Comparison of ENCODE assay signal across 28 cellular contexts in genomic region chr7:25143763-25144162, GRCh38. TPM values are rescaled to one million over a fixed set of nuclear protein-coding genes. Genes with fewer than 3 reads are reported as not detected.
DNase-seq lines count a peak whose midpoint lies in the region; ATAC-seq, FAIRE-seq and TF ChIP-seq lines count a peak whose summit lies in the region.
"Had no signal": no experiment of that assay in that cellular context is flagged by ENCODE, and none has a peak within 500 bp of the region (broad histone marks: within the 10 kb centered on the region; RNA-seq: fewer than 3 reads in every experiment).

No MANE protein-coding gene starts in this region.

- TF ChIP-seq EP300 in K562 (IDR thresholded peaks at IDR 0.05; ENCODE audit: low read length): no peak

- H3K9ac ChIP-seq in K562 (ENCODE audit: insufficient read depth in 1 of 2, low read depth in 2 of 2, low read length in 2 of 2): no peak overlapping the region
- H3K9ac ChIP-seq: BLaER1; BLaER1 treated with 17β-estradiol and CSF1 and Interleukin-3, amounts not matched to agents 10 nM and 100 nM had no signal

- no peaks in the 10 kb centered on the region for H4K20me1 ChIP-seq in K562 (replicated peaks; ENCODE audit: control insufficient read depth, insufficient read depth, low read length)
- H4K20me1 ChIP-seq: BLaER1; BLaER1 treated with 17β-estradiol and CSF1 and Interleukin-3, amounts not matched to agents 10 nM and 100 nM had no signal

- no peak overlapping the region for H3K4me3 ChIP-seq in K562
- H3K4me3 ChIP-seq: A549; BLaER1; BLaER1 treated with 17β-estradiol and CSF1 and Interleukin-3, amounts not matched to agents 10 nM and 100 nM had no signal

- H3K27ac ChIP-seq in K562 (ENCODE audit: extremely low read depth, low read depth, low read length): no peak overlapping the region
- H3K27ac ChIP-seq: 22Rv1; A549; BLaER1; BLaER1 treated with 17β-estradiol and CSF1 and Interleukin-3, amounts not matched to agents 10 nM and 100 nM; C4-2B had no signal

- POLR2A ChIA-PET in K562 (lab: Yijun Ruan, JAX): interaction anchor here (1.6 kb wide), 1 partner anchor 19 kb away, joined by 4 read pairs; no protein-coding TSS in a partner anchor

- H3K36me3 ChIP-seq in K562 (ENCODE audit: control insufficient read depth, insufficient read depth, low read length): no peaks in the 10 kb centered on the region
- H3K36me3 ChIP-seq: BE2C, BLaER1 had no signal

- TF ChIP-seq CTCF in K562 (IDR thresholded peaks at IDR 0.05 in 2 of 3, conservative IDR thresholded peaks at IDR 0.05 in 1 of 3; ENCODE audit: insufficient read depth in 2 of 3, low read depth in 1 of 3, low read length in 3 of 3) (no peak), D721Med (IDR thresholded peaks at IDR 0.05; ENCODE audit: insufficient read depth, missing control alignments) (no peak)

- H3K27me3 ChIP-seq in K562 (ENCODE audit: control insufficient read depth in 2 of 2, insufficient read depth in 2 of 2, low read length in 2 of 2): no peaks in the 10 kb centered on the region
- H3K27me3 ChIP-seq: BE2C; BLaER1; BLaER1 treated with 17β-estradiol and CSF1 and Interleukin-3, amounts not matched to agents 10 nM and 100 nM had no signal

- ATAC-seq in K562: no peak
- ATAC-seq: A549; CD8-positive, alpha-beta T cell had no signal

- intact Hi-C loops in K562 (cut with micrococcal nuclease): no loop called here

- no peak for TF ChIP-seq RAD21 in K562 (CRISPR knock-in tag; conservative IDR thresholded peaks at IDR 0.05 in 1 of 2, IDR thresholded peaks at IDR 0.05 in 1 of 2)

- BruUV-seq in K562 (replicated peaks; lab: Mats Ljungman, UMichigan): no TSS peak

- no peaks in the 10 kb centered on the region for H3K4me1 ChIP-seq in K562 (replicated peaks in 1 of 2; ENCODE audit: control insufficient read depth in 2 of 2, insufficient read depth in 2 of 2, low read length in 2 of 2)
- H3K4me1 ChIP-seq: A549; BE2C; BLaER1; BLaER1 treated with 17β-estradiol and CSF1 and Interleukin-3, amounts not matched to agents 10 nM and 100 nM had no signal

- CTCF ChIA-PET in K562 (lab: Yijun Ruan, JAX; ENCODE audit: low intra/inter-chr PET ratio): no interaction called here

- no peak for TF ChIP-seq POLR2A in K562 (conservative IDR thresholded peaks at IDR 0.05)

- DNase-seq in K562 (ENCODE audit: extremely low read depth in 1 of 4, low spot score in 3 of 4): no peak
- no peak for DNase-seq in D721Med (ENCODE audit: insufficient read length, low spot score)
- DNase-seq: 8988T; ACHN; AML-193; BE2C; C1 segment of cervical spinal cord; Caco-2; Calu3; CD4-positive, alpha-beta memory T cell; CD4-positive, alpha-beta T cell; CD4-positive, CD25-positive, alpha-beta regulatory T cell; CD8-positive, alpha-beta memory T cell; CD8-positive, alpha-beta T cell; COR-L47; DMS 273 treated with DMSO at 0.1 percent for 48 hours; DMS153; DMS53; DMS79; DMS79 treated with DMSO at 0.1 percent for 48 hours; DND-41; EL had no signal

- WGBS in K562 (ENCODE audit: insufficient coverage, low coverage, missing lambda C conversion rate): 30% methylated on average over 2 of the region's 2 CpGs

- H2AFZ ChIP-seq in K562 (ENCODE audit: low read depth, low read length): no peak overlapping the region

- H3K9me3 ChIP-seq in K562 (replicated peaks; ENCODE audit: control insufficient read depth, insufficient read depth, low read depth, low read length): no peaks in the 10 kb centered on the region
- H3K9me3 ChIP-seq: A549; BE2C; BLaER1; BLaER1 treated with 17β-estradiol and CSF1 and Interleukin-3, amounts not matched to agents 10 nM and 100 nM; Caco-2 had no signal

- in situ Hi-C loops in K562 (cut with MboI): no loop called here

- H3K4me2 ChIP-seq in K562 (ENCODE audit: insufficient read depth, low read length): no peak overlapping the region
- H3K4me2 ChIP-seq: A549; BLaER1; BLaER1 treated with 17β-estradiol and CSF1 and Interleukin-3, amounts not matched to agents 10 nM and 100 nM had no signal

- no peaks in the 10 kb centered on the region for H3K79me2 ChIP-seq in K562 (ENCODE audit: control insufficient read depth, insufficient read depth, low read length)

- no peaks in the 10 kb centered on the region for H3K9me1 ChIP-seq in K562 (ENCODE audit: control insufficient read depth, insufficient read depth, low read length)

- FAIRE-seq in K562 (lab: Jason Lieb, UNC) (no peak), D721Med (lab: Jason Lieb, UNC) (no peak)
- FAIRE-seq: A204.1, A549 had no signal

TF ChIP-seq in K562, 482 proteins besides CTCF, POLR2A, EP300 and RAD21:
- TF ChIP-seq, protein P1, sequence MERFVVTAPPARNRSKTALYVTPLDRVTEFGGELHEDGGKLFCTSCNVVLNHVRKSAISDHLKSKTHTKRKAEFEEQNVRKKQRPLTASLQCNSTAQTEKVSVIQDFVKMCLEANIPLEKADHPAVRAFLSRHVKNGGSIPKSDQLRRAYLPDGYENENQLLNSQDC (CRISPR knock-in tag; IDR thresholded peaks at IDR 0.05): no peak
- TF ChIP-seq SPI1 (IDR thresholded peaks at IDR 0.05; ENCODE audit: borderline replicate concordance, low read depth, low read length) (peak; percentile 67; the same call in 1 of the 2 replicates), NFIX (CRISPR knock-in tag; IDR thresholded peaks at IDR 0.05; ENCODE audit: low read depth) (no peak)
TF ChIP-seq in K562: peak in this region for 1.

RNA-seq across cellular contexts. Expression of gene CYCS, which starts 18.7 kb away (rescaled TPM):
- total RNA-seq in K562 (2011; cell fraction: chromatin; rRNA removed; ENCODE audit: low replicate concordance): 31.9 and 73.5 TPM in 2 replicates
- 34.5 and 37.9 TPM in 2 replicates for total RNA-seq in K562 (2011; cell fraction: nucleolus; rRNA removed)
- total RNA-seq in K562 (2011; cell fraction: nucleoplasm; rRNA removed): 69.7 and 114 TPM in 2 replicates
- 188 and 206 TPM in 2 replicates for total RNA-seq in K562 (2014; rRNA removed)
- total RNA-seq in K562 (2014; rRNA removed; fragmentation: Illumina TruSeq; extraction: Trizol): 702 and 833 TPM in 2 replicates
- 373 and 408 TPM in 2 replicates for total RNA-seq in K562 (2015; rRNA removed; fragmentation: Illumina TruSeq; extraction: Trizol)
- 438 and 485 TPM in 2 replicates for total RNA-seq in K562 (2021)
- polyA plus RNA-seq in K562 (2011; rRNA removed): 229 and 365 TPM in 2 replicates
- 26.7 and 85.8 TPM in 2 replicates for polyA plus RNA-seq in K562 (2011; cell fraction: cytosol; rRNA removed)
- polyA plus RNA-seq in K562 (2011; cell fraction: nucleus; rRNA removed): 26.4 and 45.1 TPM in 2 replicates
- 281 and 418 TPM in 2 replicates for polyA plus RNA-seq in K562 (2012)
- polyA plus RNA-seq in K562 (2014; fragmentation: Illumina TruSeq; extraction: Trizol): 697 and 770 TPM in 2 replicates
- 1,000 to 10,000 TPM in 1 of 2 experiments, 100 to 1,000 TPM in 1; 978 to 1,425 TPM for polyA plus RNA-seq in K562 (2014; fragmentation: Nextera tagmentation; extraction: Ambion mirVana)
- 352 and 357 TPM in 2 replicates for polyA plus RNA-seq in K562 (2014; rRNA removed)
- 133 and 167 TPM in 2 replicates for polyA minus RNA-seq in K562 (2011; rRNA and poly(A)+ RNA removed)
- 71.4 and 87.0 TPM in 2 replicates for polyA minus RNA-seq in K562 (2011; cell fraction: cytosol; rRNA and poly(A)+ RNA removed)
- polyA minus RNA-seq in K562 (2011; cell fraction: nucleus; rRNA and poly(A)+ RNA removed): 35.1 and 54.0 TPM in 2 replicates
